ENCODE assay signal across 13 cellular contexts in genomic region chr2:135245055-135245454, GRCh38.
DNase-seq lines count a peak whose midpoint lies in the region; ATAC-seq and TF ChIP-seq lines count a peak whose summit lies in the region.
"Had no signal": no experiment of that assay in that cellular context is flagged by ENCODE, and none has a peak within 500 bp of the region (broad histone marks: within the 10 kb centered on the region; RNA-seq: fewer than 3 reads in every experiment).

No MANE protein-coding gene starts in this region.

- no peak overlapping the region for H3K18ac ChIP-seq in trophoblast cell (ENCODE audit: low read length)

- H3K23ac ChIP-seq in trophoblast cell (ENCODE audit: low read length): no peak overlapping the region

- H3K4me1 ChIP-seq in trophoblast cell (ENCODE audit: control insufficient read depth in 1 of 2, insufficient read depth in 2 of 2, low read length in 2 of 2): no peaks in the 10 kb centered on the region
- H3K4me1 ChIP-seq: upper lobe of right lung had no signal

- H3K79me2 ChIP-seq in trophoblast cell (ENCODE audit: control insufficient read depth, insufficient read depth, low read length, poor library complexity): no peaks in the 10 kb centered on the region

- H3K27me3 ChIP-seq in brain microvascular endothelial cell (replicated peaks) (no peaks in the 10 kb centered on the region), trophoblast cell (ENCODE audit: insufficient read depth, low read length) (no peaks in the 10 kb centered on the region)
- H3K27me3 ChIP-seq: cardiac muscle cell, upper lobe of right lung had no signal

- no peak for TF ChIP-seq CTCF in brain microvascular endothelial cell (IDR thresholded peaks at IDR 0.05; ENCODE audit: low read depth, low read length, missing control alignments)

- H2BK5ac ChIP-seq in trophoblast cell (ENCODE audit: low read depth, low read length, poor library complexity): no peak overlapping the region

- H3K9ac ChIP-seq in trophoblast cell (ENCODE audit: low read length): no peak overlapping the region

- H3K9me3 ChIP-seq in trophoblast cell (ENCODE audit: insufficient read depth, low read depth, low read length): no peaks in the 10 kb centered on the region
- H3K9me3 ChIP-seq: upper lobe of right lung had no signal

- H2AK5ac ChIP-seq in trophoblast cell (ENCODE audit: low read length): no peak overlapping the region

- H3K27ac ChIP-seq in brain microvascular endothelial cell (no peak overlapping the region), trophoblast cell (ENCODE audit: low read depth, low read length) (no peak overlapping the region)
- H3K27ac ChIP-seq: cardiac muscle cell, upper lobe of right lung had no signal

- H3K36me3 ChIP-seq in brain microvascular endothelial cell (replicated peaks) (no peaks in the 10 kb centered on the region), trophoblast cell (ENCODE audit: control insufficient read depth in 1 of 2, insufficient read depth in 2 of 2, low read length in 2 of 2) (no peaks in the 10 kb centered on the region)
- H3K36me3 ChIP-seq: cardiac muscle cell, upper lobe of right lung had no signal

- no peak overlapping the region for H2BK120ac ChIP-seq in trophoblast cell (ENCODE audit: insufficient read depth, low read length, poor library complexity)

- H2BK12ac ChIP-seq in trophoblast cell (ENCODE audit: low read length): no peak overlapping the region

- H2AFZ ChIP-seq in trophoblast cell (ENCODE audit: insufficient read depth, low read length, poor library complexity): no peak overlapping the region

- H3K4ac ChIP-seq in trophoblast cell (ENCODE audit: low read depth, low read length): no peak overlapping the region

- in situ Hi-C loops in brain microvascular endothelial cell (cut with HindIII; ENCODE audit: low pct_ligation_motif_present, low sequenced_read_pairs): no loop called here

- no peak overlapping the region for H3K14ac ChIP-seq in trophoblast cell (ENCODE audit: low read length)

- H4K12ac ChIP-seq in trophoblast cell (ENCODE audit: low read depth, low read length): no peak overlapping the region

- H4K91ac ChIP-seq in trophoblast cell (ENCODE audit: low read depth, low read length): no peak overlapping the region

- H3K79me1 ChIP-seq in trophoblast cell (ENCODE audit: low read length): no peaks in the 10 kb centered on the region

- no peak overlapping the region for H3K4me2 ChIP-seq in trophoblast cell (ENCODE audit: low read length)

- H3K4me3 ChIP-seq in brain microvascular endothelial cell (ENCODE audit: low read depth, low read length) (no peak overlapping the region), trophoblast cell (ENCODE audit: low read depth, low read length) (no peak overlapping the region)
- H3K4me3 ChIP-seq: cardiac muscle cell, upper lobe of right lung had no signal

- ATAC-seq in GM18861 (IDR thresholded peaks at IDR 0.05; ENCODE audit: unreplicated experiment): no peak
- no peak for ATAC-seq in GM18868 (IDR thresholded peaks at IDR 0.05; ENCODE audit: unreplicated experiment)
- ATAC-seq: left ventricle myocardium superior, upper lobe of right lung had no signal

- DNase-seq in activated CD4-positive, alpha-beta T cell treated with anti-CD3 and anti-CD28 coated beads for 48 hours: peak; percentile 31
- DNase-seq in activated CD4-positive, alpha-beta T cell treated with anti-CD3 and anti-CD28 coated beads, Interleukin-2, amount 50 U/mL, for 4 hours: no peak
- DNase-seq in NCI-H2029 (lab: John Stamatoyannopoulos, UW) (peak; percentile 67), brain microvascular endothelial cell (peak; percentile 68), trophoblast cell (peak; percentile 34 to 71), cerebellar cortex (ENCODE audit: low spot score) (no peak)
- DNase-seq: CD4-positive, alpha-beta T cell; left ventricle myocardium superior; stimulated activated CD4-positive, alpha-beta T cell treated with anti-CD3 and anti-CD28 coated beads, Interleukin-12 subunit alpha, Interleukin-12 subunit beta, amount 100 ng/mL, for 4 hours; upper lobe of right lung had no signal

- no peak overlapping the region for H4K8ac ChIP-seq in trophoblast cell (ENCODE audit: low read depth, low read length)

Comparison
In these comparisons a context has a peak if more than half of its experiments do, and no peak if none do; other contexts are left out.
1. DNase-seq: peak in activated CD4-positive, alpha-beta T cell treated with anti-CD3 and anti-CD28 coated beads for 48 hours (single experiment), NCI-H2029 (single experiment), brain microvascular endothelial cell (single experiment) and trophoblast cell (2 of 2); none in activated CD4-positive, alpha-beta T cell treated with anti-CD3 and anti-CD28 coated beads, Interleukin-2, amount 50 U/mL, for 4 hours (0 of 2) and cerebellar cortex (single experiment).